In the genomic region with DNA sequence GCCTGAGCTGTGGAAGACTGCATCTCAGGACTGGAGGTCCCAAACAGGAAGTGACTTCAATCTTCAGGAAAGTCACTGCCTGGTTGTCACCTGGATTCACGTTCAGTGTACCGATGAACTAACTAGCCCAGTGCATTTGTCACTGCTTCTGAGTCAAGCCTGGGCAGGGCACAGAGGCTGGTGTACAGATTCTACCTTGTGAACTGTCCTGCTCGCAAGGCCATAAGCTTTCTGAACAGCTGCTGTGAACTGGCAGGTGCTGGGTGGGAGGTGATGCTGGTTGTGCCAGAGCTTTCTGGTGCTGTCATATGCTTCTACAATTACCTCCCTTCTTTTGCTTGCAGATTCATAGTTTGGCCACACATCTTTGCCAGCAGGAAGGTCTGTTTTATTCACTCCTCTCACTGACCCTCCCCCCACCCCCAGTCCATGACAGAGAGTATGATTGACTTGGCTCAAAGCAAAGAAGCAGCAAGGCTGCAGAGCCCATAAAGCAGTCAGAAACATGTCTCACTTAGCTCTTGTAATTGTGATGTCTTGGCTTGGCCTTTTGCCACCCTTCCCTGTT, we compare ENCODE assay signal across 20 cellular contexts. TPM values are rescaled to one million over a fixed set of nuclear protein-coding genes. Genes with fewer than 3 reads are reported as not detected.
A peak's percentile ranks its signal among the peaks of the same experiment; 100 is the strongest.
DNase-seq lines count a peak whose midpoint lies in the region; ATAC-seq, FAIRE-seq and TF ChIP-seq lines count a peak whose summit lies in the region.
"Had no signal": no experiment of that assay in that cellular context is flagged by ENCODE, and none has a peak within 500 bp of the region (broad histone marks: within the 10 kb centered on the region; RNA-seq: fewer than 3 reads in every experiment).

No MANE protein-coding gene starts in this region.

- H3K4me3 Mint-ChIP-seq in nephron: no peak overlapping the region
- no peak overlapping the region for H3K4me3 Mint-ChIP-seq in stimulated activated naive B cell treated with anti-CD40 and anti-IgM and Interleukin-4, amounts not matched to agents 10 μg/mL and 1 μg/mL and 100 μg/mL, for 72 hours
- H3K4me3 Mint-ChIP-seq: CD4-positive, alpha-beta memory T cell; IgD-negative memory B cell had no signal

- peaks cover 11% of the 10 kb centered on the region for H3K9me3 Mint-ChIP-seq in nephron
- no peaks in the 10 kb centered on the region for H3K9me3 Mint-ChIP-seq in stimulated activated naive B cell treated with anti-CD40 and anti-IgM and Interleukin-4, amounts not matched to agents 10 μg/mL and 1 μg/mL and 100 μg/mL, for 72 hours
- H3K9me3 Mint-ChIP-seq: CD4-positive, alpha-beta memory T cell; IgD-negative memory B cell had no signal

- POLR2A ChIA-PET in A549 (lab: Yijun Ruan, JAX): no interaction called here

- H3K9me3 ChIP-seq in A549: no peaks in the 10 kb centered on the region
- H3K9me3 ChIP-seq: BE2C had no signal

- TF ChIP-seq CTCF in A549 (IDR thresholded peaks at IDR 0.05) (no peak), nephron (IDR thresholded peaks at IDR 0.05; ENCODE audit: unreplicated experiment in 3 of 3) (no peak)

- no peak for ATAC-seq in A549
- ATAC-seq in stimulated activated naive B cell treated with anti-CD40 and anti-IgM and Interleukin-4, amounts not matched to agents 10 μg/mL and 1 μg/mL and 100 μg/mL, for 72 hours (replicated peaks): no peak
- no peak for ATAC-seq in GM21576 (IDR thresholded peaks at IDR 0.05; ENCODE audit: unreplicated experiment)
- ATAC-seq: HCT116 had no signal

- CTCF ChIA-PET in A549 (lab: Yijun Ruan, JAX): interaction anchor here (0.8 to 3.3 kb wide), 2 partner anchors 16 to 825 kb away, joined by 4 to 12 read pairs; no protein-coding TSS in a partner anchor

- H3K4me3 ChIP-seq in A549: no peak overlapping the region
- H3K4me3 ChIP-seq: GM23248 had no signal

- TF ChIP-seq RAD21 in A549 (conservative IDR thresholded peaks at IDR 0.05 in 1 of 2, IDR thresholded peaks at IDR 0.05 in 1 of 2): no peak

- H3K27me3 Mint-ChIP-seq in nephron (ENCODE audit: low read depth): no peaks in the 10 kb centered on the region
- peaks cover 0 to 8% of the 10 kb centered on the region in 2 donors for H3K27me3 Mint-ChIP-seq in stimulated activated naive B cell treated with anti-CD40 and anti-IgM and Interleukin-4, amounts not matched to agents 10 μg/mL and 1 μg/mL and 100 μg/mL, for 72 hours
- H3K27me3 Mint-ChIP-seq: CD4-positive, alpha-beta memory T cell had no signal

- no peak overlapping the region for H3K27ac ChIP-seq in A549
- H3K27ac ChIP-seq: C4-2B, GM23248 had no signal

- H3K4me1 ChIP-seq in A549: no peaks in the 10 kb centered on the region
- H3K4me1 ChIP-seq: BE2C had no signal

- peaks cover 5% of the 10 kb centered on the region for H3K36me3 Mint-ChIP-seq in nephron (ENCODE audit: low read depth)
- H3K36me3 Mint-ChIP-seq in stimulated activated naive B cell treated with anti-CD40 and anti-IgM and Interleukin-4, amounts not matched to agents 10 μg/mL and 1 μg/mL and 100 μg/mL, for 72 hours: no peaks in the 10 kb centered on the region
- H3K36me3 Mint-ChIP-seq: CD4-positive, alpha-beta memory T cell; IgD-negative memory B cell had no signal

- peak; percentile 32 for FAIRE-seq in A549 (lab: Jason Lieb, UNC)
- FAIRE-seq: A204.1, GM19239, H54 had no signal

- no peak for TF ChIP-seq POLR2A in A549 (IDR thresholded peaks at IDR 0.05; ENCODE audit: low read length)

- H3K4me2 ChIP-seq in A549: no peak overlapping the region

- 48% methylated on average over 3 of the region's 3 CpGs for WGBS in A549 (ENCODE audit: missing lambda C conversion rate)

- H3K27ac Mint-ChIP-seq in nephron: peak overlapping the region in 2 of 3 experiments; percentile 41 to 55
- H3K27ac Mint-ChIP-seq in stimulated activated naive B cell treated with anti-CD40 and anti-IgM and Interleukin-4, amounts not matched to agents 10 μg/mL and 1 μg/mL and 100 μg/mL, for 72 hours: no peak overlapping the region
- H3K27ac Mint-ChIP-seq: CD4-positive, alpha-beta memory T cell; IgD-negative memory B cell had no signal

- TF ChIP-seq EP300 in A549 (IDR thresholded peaks at IDR 0.05): no peak

- DNase-seq in A549 (ENCODE audit: low read depth in 1 of 2, low spot score in 1 of 2): no peak
- peak; percentile 44 for DNase-seq in NCI-H1694 (lab: John Stamatoyannopoulos, UW)
- peak; percentile 67 for DNase-seq in cerebellar cortex (ENCODE audit: low spot score)
- DNase-seq in SHP77 treated with DMSO at 0.1 percent for 48 hours (lab: John Stamatoyannopoulos, UW): no peak
- DNase-seq in stimulated activated naive B cell treated with anti-CD40 and anti-IgM and Interleukin-4, amounts not matched to agents 10 μg/mL and 1 μg/mL and 100 μg/mL, for 72 hours: no peak
- no peak for DNase-seq in A172 (ENCODE audit: low spot score)
- DNase-seq: BE2C; CD4-positive, alpha-beta memory T cell; DND-41; GF-D8; GM23248 had no signal

- H3K4me1 Mint-ChIP-seq in nephron: peaks cover 32% of the 10 kb centered on the region
- H3K4me1 Mint-ChIP-seq in stimulated activated naive B cell treated with anti-CD40 and anti-IgM and Interleukin-4, amounts not matched to agents 10 μg/mL and 1 μg/mL and 100 μg/mL, for 72 hours: no peaks in the 10 kb centered on the region
- H3K4me1 Mint-ChIP-seq: CD4-positive, alpha-beta memory T cell had no signal

TF ChIP-seq in A549, 52 proteins besides CTCF, POLR2A, EP300 and RAD21 (continues in another document):
- TF ChIP-seq, protein P1, sequence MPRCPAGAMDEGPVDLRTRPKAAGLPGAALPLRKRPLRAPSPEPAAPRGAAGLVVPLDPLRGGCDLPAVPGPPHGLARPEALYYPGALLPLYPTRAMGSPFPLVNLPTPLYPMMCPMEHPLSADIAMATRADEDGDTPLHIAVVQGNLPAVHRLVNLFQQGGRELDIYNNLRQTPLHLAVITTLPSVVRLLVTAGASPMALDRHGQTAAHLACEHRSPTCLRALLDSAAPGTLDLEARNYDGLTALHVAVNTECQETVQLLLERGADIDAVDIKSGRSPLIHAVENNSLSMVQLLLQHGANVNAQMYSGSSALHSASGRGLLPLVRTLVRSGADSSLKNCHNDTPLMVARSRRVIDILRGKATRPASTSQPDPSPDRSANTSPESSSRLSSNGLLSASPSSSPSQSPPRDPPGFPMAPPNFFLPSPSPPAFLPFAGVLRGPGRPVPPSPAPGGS (IDR thresholded peaks at IDR 0.05): no peak
- no peak for TF ChIP-seq RARB (CRISPR knock-in tag; IDR thresholded peaks at IDR 0.05)
- TF ChIP-seq NPAS2 (CRISPR knock-in tag; IDR thresholded peaks at IDR 0.05; ENCODE audit: borderline replicate concordance): no peak
- no peak for TF ChIP-seq MAZ (IDR thresholded peaks at IDR 0.05; ENCODE audit: borderline replicate concordance, low read depth, low read length)
- no peak for TF ChIP-seq PHF8 (IDR thresholded peaks at IDR 0.05; ENCODE audit: borderline replicate concordance, low read depth)
- no peak for TF ChIP-seq JUNB (IDR thresholded peaks at IDR 0.05)
- no peak for TF ChIP-seq BHLHE40 (IDR thresholded peaks at IDR 0.05; ENCODE audit: low read depth, low read length)
- TF ChIP-seq, protein P2, sequence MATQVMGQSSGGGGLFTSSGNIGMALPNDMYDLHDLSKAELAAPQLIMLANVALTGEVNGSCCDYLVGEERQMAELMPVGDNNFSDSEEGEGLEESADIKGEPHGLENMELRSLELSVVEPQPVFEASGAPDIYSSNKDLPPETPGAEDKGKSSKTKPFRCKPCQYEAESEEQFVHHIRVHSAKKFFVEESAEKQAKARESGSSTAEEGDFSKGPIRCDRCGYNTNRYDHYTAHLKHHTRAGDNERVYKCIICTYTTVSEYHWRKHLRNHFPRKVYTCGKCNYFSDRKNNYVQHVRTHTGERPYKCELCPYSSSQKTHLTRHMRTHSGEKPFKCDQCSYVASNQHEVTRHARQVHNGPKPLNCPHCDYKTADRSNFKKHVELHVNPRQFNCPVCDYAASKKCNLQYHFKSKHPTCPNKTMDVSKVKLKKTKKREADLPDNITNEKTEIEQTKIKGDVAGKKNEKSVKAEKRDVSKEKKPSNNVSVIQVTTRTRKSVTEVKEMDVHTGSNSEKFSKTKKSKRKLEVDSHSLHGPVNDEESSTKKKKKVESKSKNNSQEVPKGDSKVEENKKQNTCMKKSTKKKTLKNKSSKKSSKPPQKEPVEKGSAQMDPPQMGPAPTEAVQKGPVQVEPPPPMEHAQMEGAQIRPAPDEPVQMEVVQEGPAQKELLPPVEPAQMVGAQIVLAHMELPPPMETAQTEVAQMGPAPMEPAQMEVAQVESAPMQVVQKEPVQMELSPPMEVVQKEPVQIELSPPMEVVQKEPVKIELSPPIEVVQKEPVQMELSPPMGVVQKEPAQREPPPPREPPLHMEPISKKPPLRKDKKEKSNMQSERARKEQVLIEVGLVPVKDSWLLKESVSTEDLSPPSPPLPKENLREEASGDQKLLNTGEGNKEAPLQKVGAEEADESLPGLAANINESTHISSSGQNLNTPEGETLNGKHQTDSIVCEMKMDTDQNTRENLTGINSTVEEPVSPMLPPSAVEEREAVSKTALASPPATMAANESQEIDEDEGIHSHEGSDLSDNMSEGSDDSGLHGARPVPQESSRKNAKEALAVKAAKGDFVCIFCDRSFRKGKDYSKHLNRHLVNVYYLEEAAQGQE (IDR thresholded peaks at IDR 0.05): no peak
- TF ChIP-seq ZC3H11A (IDR thresholded peaks at IDR 0.05): no peak
- no peak for TF ChIP-seq CHD2 (IDR thresholded peaks at IDR 0.05; ENCODE audit: low read length, partially characterized antibody)
- TF ChIP-seq, protein P3, sequence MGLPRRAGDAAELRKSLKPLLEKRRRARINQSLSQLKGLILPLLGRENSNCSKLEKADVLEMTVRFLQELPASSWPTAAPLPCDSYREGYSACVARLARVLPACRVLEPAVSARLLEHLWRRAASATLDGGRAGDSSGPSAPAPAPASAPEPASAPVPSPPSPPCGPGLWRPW (IDR thresholded peaks at IDR 0.05): no peak
- no peak for TF ChIP-seq RCOR1 (IDR thresholded peaks at IDR 0.05; ENCODE audit: low read depth, low read length)
- no peak for TF ChIP-seq HOXA7 (CRISPR knock-in tag; IDR thresholded peaks at IDR 0.05)
- TF ChIP-seq, protein P4, sequence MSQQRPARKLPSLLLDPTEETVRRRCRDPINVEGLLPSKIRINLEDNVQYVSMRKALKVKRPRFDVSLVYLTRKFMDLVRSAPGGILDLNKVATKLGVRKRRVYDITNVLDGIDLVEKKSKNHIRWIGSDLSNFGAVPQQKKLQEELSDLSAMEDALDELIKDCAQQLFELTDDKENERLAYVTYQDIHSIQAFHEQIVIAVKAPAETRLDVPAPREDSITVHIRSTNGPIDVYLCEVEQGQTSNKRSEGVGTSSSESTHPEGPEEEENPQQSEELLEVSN (IDR thresholded peaks at IDR 0.05; ENCODE audit: borderline replicate concordance, low read depth): no peak

RNA-seq across cellular contexts. Expression of a gene that starts 40.5 kb away (rescaled TPM):
- polyA plus RNA-seq in A549 (2011; rRNA removed) (0.11 and 0.13 TPM in 2 replicates), A549 (2017; fragmentation: RNase III; extraction: RNeasy Plus Mini Kit Qiagen cat#74134 plus additional on column Dnase treatment) (0.04 to 0.09 TPM (median 0.05 TPM) in 3 replicates)
- polyA plus RNA-seq in A549 (2012; cell fraction: cytosol; rRNA removed): 0.05 TPM in 2 replicates
- polyA plus RNA-seq in A549 (2012; cell fraction: nucleus; rRNA removed): 0.17 and 0.24 TPM in 2 replicates
- 0.10 TPM in 1 of 2 replicates, not detected in the other for polyA minus RNA-seq in A549 (2011; rRNA and poly(A)+ RNA removed)
- total RNA-seq in A172 (2014; rRNA removed; shearing (Covaris generic)): 0.05 TPM in 1 of 2 replicates, not detected in the other
- total RNA-seq: CD4-positive, alpha-beta memory T cell; GM23248; HT-29 had no signal
- polyA plus RNA-seq: CD4-positive, alpha-beta memory T cell; GM23248; IgD-negative memory B cell had no signal

Comparison
In these comparisons a context has a peak if more than half of its experiments do, and no peak if none do; other contexts are left out.
1. DNase-seq: peak in NCI-H1694 (single experiment) and cerebellar cortex (single experiment); none in A549 (0 of 2), SHP77 treated with DMSO at 0.1 percent for 48 hours (single experiment), stimulated activated naive B cell treated with anti-CD40 and anti-IgM and Interleukin-4, amounts not matched to agents 10 μg/mL and 1 μg/mL and 100 μg/mL, for 72 hours (single experiment) and A172 (single experiment).